8 cellular contexts compared by ENCODE assay signal in the genomic region with DNA sequence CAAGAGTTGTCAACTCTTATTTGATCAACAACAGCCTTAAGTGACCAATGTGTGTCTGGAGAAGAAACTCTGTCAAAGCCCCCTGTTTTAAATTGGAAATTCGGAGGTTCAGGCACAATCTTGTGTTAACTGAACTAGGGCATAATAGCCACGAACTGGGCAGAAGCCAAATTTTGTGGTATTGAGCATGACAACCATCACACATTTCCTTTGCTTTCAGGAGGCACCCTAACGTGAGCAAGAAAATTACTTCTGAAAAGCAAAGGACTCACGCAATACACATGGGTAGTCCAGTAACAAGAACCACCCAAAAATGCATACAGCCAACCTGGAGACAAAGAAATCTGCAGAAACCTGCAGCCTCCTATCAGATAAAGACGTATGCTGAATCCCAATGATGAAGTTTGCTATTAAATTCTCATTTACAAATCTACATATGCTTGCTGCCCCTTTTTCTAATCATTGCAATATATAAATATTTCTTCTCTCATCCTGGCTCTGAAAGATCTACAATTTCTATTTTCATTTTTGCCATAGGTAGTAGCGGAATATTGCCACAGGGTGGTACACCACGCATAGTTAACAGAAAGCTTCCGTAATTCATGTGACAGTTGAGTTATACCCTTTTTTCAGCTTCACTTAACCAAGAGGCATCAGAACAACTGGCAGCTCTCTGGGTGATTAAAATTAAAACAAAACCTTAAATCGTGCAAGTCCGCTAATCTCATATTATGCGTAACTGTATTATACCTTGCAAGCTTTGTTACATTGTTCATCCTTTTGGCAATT.
A peak's percentile ranks its signal among the peaks of the same experiment; 100 is the strongest.
DNase-seq lines count a peak whose midpoint lies in the region; ATAC-seq and TF ChIP-seq lines count a peak whose summit lies in the region.

No MANE protein-coding gene starts in this region.

- TF ChIP-seq POLR2A in gastroesophageal sphincter (IDR thresholded peaks at IDR 0.05), result no peak

- DNase-seq in NCI-H1092 treated with DMSO at 0.1 percent for 48 hours (lab: John Stamatoyannopoulos, UW) (peak; percentile 27), NCI-H1092 (lab: John Stamatoyannopoulos, UW) (no peak), HT1080 (ENCODE audit: low read depth) (peak; percentile 51), RKO (ENCODE audit: low spot score) (peak; percentile 32), occipital lobe (lab: John Stamatoyannopoulos, UW) (no peak)

- no peaks in the 10 kb centered on the region for H3K27me3 ChIP-seq in gastroesophageal sphincter

- TF ChIP-seq CTCF in gastroesophageal sphincter (IDR thresholded peaks at IDR 0.05), result peak in 3 of 4 experiments; percentile 11 to 52 (median 19)

- no peak for ATAC-seq in gastroesophageal sphincter
- ATAC-seq in HG02884 (IDR thresholded peaks at IDR 0.05; ENCODE audit: unreplicated experiment), result no peak
- no peak for ATAC-seq in GM21447 (IDR thresholded peaks at IDR 0.05; ENCODE audit: unreplicated experiment)

- WGBS in gastroesophageal sphincter (ENCODE audit: low coverage in 1 of 2), 2 donors, result 47 to 53% methylated on average over 8 to 11 of the region's 11 CpGs

- H3K4me1 ChIP-seq in gastroesophageal sphincter, result peaks cover 0 to 10% (median 0%) of the 10 kb centered on the region in 3 donors

- no peaks in the 10 kb centered on the region for H3K36me3 ChIP-seq in gastroesophageal sphincter

- H3K9me3 ChIP-seq in gastroesophageal sphincter, result no peaks in the 10 kb centered on the region

- no peak overlapping the region for H3K4me3 ChIP-seq in gastroesophageal sphincter

- TF ChIP-seq EP300 in gastroesophageal sphincter (IDR thresholded peaks at IDR 0.05), result no peak

- no peak overlapping the region for H3K27ac ChIP-seq in gastroesophageal sphincter

Comparison
In these comparisons a context has a peak if more than half of its experiments do, and no peak if none do; other contexts are left out.
1. DNase-seq: peak in NCI-H1092 treated with DMSO at 0.1 percent for 48 hours (single experiment), HT1080 (single experiment) and RKO (single experiment); none in NCI-H1092 (single experiment) and occipital lobe (single experiment).